ENCODE assay signal across 8 cellular contexts in genomic region chr9:77456829-77457437, GRCh38.
A peak's percentile ranks its signal among the peaks of the same experiment; 100 is the strongest.
DNase-seq lines count a peak whose midpoint lies in the region; ATAC-seq, FAIRE-seq and TF ChIP-seq lines count a peak whose summit lies in the region.

No MANE protein-coding gene starts in this region.

- 17 to 21% methylated on average over 10 of the region's 10 CpGs for WGBS in sigmoid colon, 2 donors

- POLR2A ChIA-PET in T-cell (lab: Charles Lee), result interaction anchor here in 1 of 2 donors (0.6 kb wide), 1 partner anchor 17 kb away, joined by 3 read pairs; no protein-coding TSS in a partner anchor

- no peak overlapping the region for H3K4me3 ChIP-seq in NB4 (ENCODE audit: low read depth, low read length)
- H3K4me3 ChIP-seq in left ventricle myocardium inferior, result no peak overlapping the region
- no peak overlapping the region for H3K4me3 ChIP-seq in sigmoid colon

- no peak overlapping the region for H3K4me3 Mint-ChIP-seq in T-cell

- CTCF ChIA-PET in T-cell (lab: Charles Lee), result interaction anchor here (0.6 to 3.0 kb wide), 35 partner anchors 8 to 779 kb away, joined by 3 to 15 read pairs (median 4); partner anchors contain the start of gene CEP78 (in 1 of the 2)

- H3K36me3 ChIP-seq in left ventricle myocardium inferior (no peaks in the 10 kb centered on the region), sigmoid colon (no peaks in the 10 kb centered on the region)

- H3K27me3 ChIP-seq in left ventricle myocardium inferior (ENCODE audit: low read depth) (no peaks in the 10 kb centered on the region), sigmoid colon (no peaks in the 10 kb centered on the region)

- peaks cover 0 to 3% of the 10 kb centered on the region in 2 donors for H3K27me3 Mint-ChIP-seq in T-cell

- H3K27ac ChIP-seq in left ventricle myocardium inferior (replicated peaks) (no peak overlapping the region), sigmoid colon (peak overlapping the region in 1 of 4 donors; percentile 49)

- H3K4me1 ChIP-seq in left ventricle myocardium inferior, result peaks cover 10% of the 10 kb centered on the region
- H3K4me1 ChIP-seq in sigmoid colon, result peaks cover 0 to 16% (median 11%) of the 10 kb centered on the region in 4 donors

- TF ChIP-seq EP300 in sigmoid colon (IDR thresholded peaks at IDR 0.05), result no peak

- intact Hi-C loops in left ventricle myocardium inferior (cut with micrococcal nuclease), result loop anchor here (5.0 kb wide), 2 partner anchors 190 to 295 kb away; partner anchors contain the start of gene GNA14
- intact Hi-C loops in sigmoid colon (cut with DNase I), result loop anchor here (2.0 to 5.0 kb wide), 3 partner anchors 190 to 578 kb away; partner anchors contain the start of gene GNA14

- ATAC-seq in HG02588 (IDR thresholded peaks at IDR 0.05; ENCODE audit: unreplicated experiment) (peak; percentile 80), T-cell (replicated peaks in 1 of 4) (peak; percentile 67 to 77 (median 74))

- peak; percentile 78 for FAIRE-seq in GM12892 (lab: Jason Lieb, UNC)

- H3K9me3 ChIP-seq in left ventricle myocardium inferior (replicated peaks), result no peaks in the 10 kb centered on the region
- no peaks in the 10 kb centered on the region for H3K9me3 ChIP-seq in sigmoid colon

- DNase-seq in GM12892 (ENCODE audit: insufficient read length), result peak; percentile 39
- DNase-seq in NB4 (ENCODE audit: low read depth), result peak; percentile 88
- DNase-seq in T-cell, result peak; percentile 42 to 80 (median 68)
- peak; percentile 83 for DNase-seq in amniotic epithelial cell (ENCODE audit: low read depth)
- DNase-seq in left ventricle myocardium inferior, result peak; percentile 78
- DNase-seq in sigmoid colon, result peak; percentile 92
- no peak for DNase-seq in DMS153 treated with DMSO at 0.1 percent for 48 hours (lab: John Stamatoyannopoulos, UW; ENCODE audit: unreplicated experiment)

- H3K9me3 Mint-ChIP-seq in T-cell, result no peaks in the 10 kb centered on the region

- no peak for TF ChIP-seq POLR2A in GM12892 (IDR thresholded peaks at IDR 0.05; ENCODE audit: low read depth, low read length)
- TF ChIP-seq POLR2A in NB4 (IDR thresholded peaks at IDR 0.05; ENCODE audit: extremely low read depth, insufficient read length), result no peak
- TF ChIP-seq POLR2A in sigmoid colon (IDR thresholded peaks at IDR 0.05), result no peak

- H3K36me3 Mint-ChIP-seq in T-cell, result no peaks in the 10 kb centered on the region

- peaks cover 17 to 33% (median 25%) of the 10 kb centered on the region in 3 donors for H3K4me1 Mint-ChIP-seq in T-cell

- no peak overlapping the region for H3K27ac Mint-ChIP-seq in T-cell

- peak; percentile 85 for TF ChIP-seq CTCF in NB4 (IDR thresholded peaks at IDR 0.05; ENCODE audit: low read depth, low read length)
- peak; percentile 90 for TF ChIP-seq CTCF in left ventricle myocardium inferior (IDR thresholded peaks at IDR 0.05; ENCODE audit: borderline replicate concordance)
- TF ChIP-seq CTCF in sigmoid colon (IDR thresholded peaks at IDR 0.05), result peak; percentile 55 to 91 (median 81)
